In the genomic region with DNA sequence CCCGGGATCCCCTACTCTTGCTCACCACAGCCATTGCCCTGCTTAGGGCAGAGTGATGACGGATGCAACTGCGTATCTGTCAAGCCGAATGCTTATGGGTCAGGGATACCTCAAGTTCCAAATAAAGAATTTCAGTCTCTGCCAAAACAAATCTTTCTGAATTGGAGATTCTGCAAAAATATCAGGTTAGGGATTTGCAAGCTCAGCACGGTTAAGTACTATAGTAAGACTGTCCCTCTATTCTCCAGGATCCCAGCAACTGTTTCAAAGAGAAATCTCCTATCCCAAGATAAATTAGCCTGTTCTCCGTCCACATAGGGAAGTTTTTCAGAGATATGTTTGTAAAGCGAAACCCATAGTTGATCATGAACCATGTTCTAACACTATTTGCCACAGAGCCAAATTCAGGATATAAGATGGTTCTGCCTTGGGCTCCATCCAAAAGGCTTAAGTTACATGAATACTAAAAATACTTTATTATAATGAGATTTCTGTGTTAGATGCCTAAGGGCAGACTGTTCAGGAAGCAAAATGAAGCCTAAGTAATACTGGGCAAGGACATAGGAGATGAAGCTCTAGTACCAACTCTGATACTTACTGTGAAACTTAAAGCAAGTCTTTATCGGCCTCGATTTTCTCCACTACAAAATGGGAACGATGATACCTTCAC, we compare ENCODE assay signal across 19 cellular contexts.
DNase-seq lines count a peak whose midpoint lies in the region; ATAC-seq and TF ChIP-seq lines count a peak whose summit lies in the region.
"Had no signal": no experiment of that assay in that cellular context is flagged by ENCODE, and none has a peak within 500 bp of the region (broad histone marks: within the 10 kb centered on the region; RNA-seq: fewer than 3 reads in every experiment).

No MANE protein-coding gene starts in this region.

- H2BK15ac ChIP-seq in IMR-90 (ENCODE audit: low read depth, low read length), result no peak overlapping the region

- no peak overlapping the region for H3K14ac ChIP-seq in IMR-90 (replicated peaks; ENCODE audit: low read depth, low read length)

- H4K5ac ChIP-seq in IMR-90 (ENCODE audit: low read depth, low read length), result no peak overlapping the region

- dilution Hi-C loops in IMR-90 (cut with HindIII; ENCODE audit: low sequenced_read_pairs, unreplicated experiment), result no loop called here

- no peak overlapping the region for H3K4me3 Mint-ChIP-seq in chondrocyte (ENCODE audit: unreplicated experiment)
- H3K4me3 Mint-ChIP-seq: activated CD4-positive, alpha-beta T cell treated with anti-CD3 and anti-CD28 coated beads, Interleukin-2, amount 10 ng/mL, durations not matched to agents 24 days and 14 days; CD4-positive, alpha-beta memory T cell; GM23338 had no signal

- no peaks in the 10 kb centered on the region for H3K79me1 ChIP-seq in IMR-90 (ENCODE audit: low read depth in 1 of 2, low read length in 2 of 2)

- no peaks in the 10 kb centered on the region for H3K27me3 Mint-ChIP-seq in chondrocyte (ENCODE audit: low read depth)
- H3K27me3 Mint-ChIP-seq: activated CD4-positive, alpha-beta T cell treated with anti-CD3 and anti-CD28 coated beads, Interleukin-2, amount 10 ng/mL, durations not matched to agents 24 days and 14 days; CD4-positive, alpha-beta memory T cell had no signal

- no peaks in the 10 kb centered on the region; the same call in 1 of the 2 replicates for H3K9me1 ChIP-seq in IMR-90 (ENCODE audit: insufficient read depth, low read length)

- H3K27ac ChIP-seq in IMR-90 (ENCODE audit: insufficient read depth, low read length) (no peak overlapping the region), layer of hippocampus (ENCODE audit: low read depth, low read length) (peak overlapping the region; percentile 96), stomach (peak overlapping the region in 4 of 5 donors; percentile 74 to 91 (median 84))

- in situ Hi-C loops in IMR-90 (cut with MboI; ENCODE audit: low sequenced_read_pairs) (no loop called here), GM13977 (cut with MboI; ENCODE audit: low pct_unique_long_range_greater_than_20kb, low sequenced_read_pairs, unreplicated experiment) (no loop called here)

- H3K27ac Mint-ChIP-seq in chondrocyte (ENCODE audit: unreplicated experiment), result peak overlapping the region; percentile 14
- H3K27ac Mint-ChIP-seq: activated CD4-positive, alpha-beta T cell treated with anti-CD3 and anti-CD28 coated beads, Interleukin-2, amount 10 ng/mL, durations not matched to agents 24 days and 14 days; CD4-positive, alpha-beta memory T cell; progenitor cell of endocrine pancreas had no signal

- H3K56ac ChIP-seq in IMR-90 (ENCODE audit: extremely low read depth, insufficient read depth, low read length), result no peak overlapping the region

- H3K4me3 ChIP-seq in IMR-90 (ENCODE audit: insufficient read depth, low read depth, low read length) (no peak overlapping the region), stomach (no peak overlapping the region)
- H3K4me3 ChIP-seq: GM23338 had no signal

- H4K8ac ChIP-seq in IMR-90 (ENCODE audit: low read depth in 2 of 2, low read length in 2 of 2), result no peak overlapping the region

- no peak overlapping the region for H2AK5ac ChIP-seq in IMR-90 (ENCODE audit: low read depth, low read length)

- no peaks in the 10 kb centered on the region for H3K9me3 ChIP-seq in IMR-90 (ENCODE audit: control insufficient read depth, insufficient read depth, low read length)
- no peaks in the 10 kb centered on the region for H3K9me3 ChIP-seq in stomach

- no peak overlapping the region for H2AFZ ChIP-seq in IMR-90 (replicated peaks; ENCODE audit: low read length, poor library complexity)

- no peak overlapping the region for H2BK120ac ChIP-seq in IMR-90 (ENCODE audit: low read depth, low read length)

- no peak overlapping the region for H2BK20ac ChIP-seq in IMR-90 (ENCODE audit: low read depth, low read length)

- POLR2A ChIA-PET in IMR-90 (lab: Charles Lee; ENCODE audit: unreplicated experiment), result no interaction called here

- H2BK5ac ChIP-seq in IMR-90 (ENCODE audit: low read depth, low read length, poor library complexity, severe bottlenecking), result no peak overlapping the region

- H3K23ac ChIP-seq in IMR-90 (ENCODE audit: low read depth, low read length), result no peak overlapping the region

- peaks cover 7% of the 10 kb centered on the region for H3K4me1 ChIP-seq in IMR-90 (ENCODE audit: control insufficient read depth, insufficient read depth, low read length)
- H3K4me1 ChIP-seq in stomach, result peaks cover 16 to 43% (median 26%) of the 10 kb centered on the region in 4 donors

- BruUV-seq in IMR-90 (replicated peaks; lab: Mats Ljungman, UMichigan), result no TSS peak

- no peak overlapping the region for H2AK9ac ChIP-seq in IMR-90 (replicated peaks; ENCODE audit: low read depth, low read length, poor library complexity)

- no peak for ATAC-seq in IMR-90 (ENCODE audit: low read depth)
- ATAC-seq: GM23338, left ventricle myocardium superior had no signal

- H3K4ac ChIP-seq in IMR-90 (ENCODE audit: low read depth, low read length), result no peak overlapping the region

- no peak for TF ChIP-seq POLR2A in IMR-90 (IDR thresholded peaks at IDR 0.05; ENCODE audit: low read depth, low read length)
- TF ChIP-seq POLR2A in stomach (IDR thresholded peaks at IDR 0.05), result no peak

- H3K9ac ChIP-seq in IMR-90 (ENCODE audit: low read depth, low read length), result no peak overlapping the region

- H3K36me3 ChIP-seq in IMR-90 (ENCODE audit: control insufficient read depth, insufficient read depth, low read length), result no peaks in the 10 kb centered on the region
- H3K36me3 ChIP-seq in stomach, result no peaks in the 10 kb centered on the region

- no peak for TF ChIP-seq EP300 in stomach (IDR thresholded peaks at IDR 0.05)

- H3K4me1 Mint-ChIP-seq in chondrocyte (ENCODE audit: low read depth), result peaks cover 41% of the 10 kb centered on the region

- TF ChIP-seq CTCF in IMR-90 (conservative IDR thresholded peaks at IDR 0.05; ENCODE audit: low read depth, low read length), result no peak
- no peak for TF ChIP-seq CTCF in chondrocyte (IDR thresholded peaks at IDR 0.05)
- TF ChIP-seq CTCF in stomach (IDR thresholded peaks at IDR 0.05), result no peak
- TF ChIP-seq CTCF in GM13977 (IDR thresholded peaks at IDR 0.05; ENCODE audit: extremely low read depth, insufficient read depth, missing control alignments), result no peak

- no peak overlapping the region for H3K18ac ChIP-seq in IMR-90 (ENCODE audit: low read depth, low read length)

- no peak overlapping the region for H3K4me2 ChIP-seq in IMR-90 (ENCODE audit: low read depth, low read length)

- H3K27me3 ChIP-seq in IMR-90 (ENCODE audit: control insufficient read depth, insufficient read depth, low read length), result no peaks in the 10 kb centered on the region
- no peaks in the 10 kb centered on the region for H3K27me3 ChIP-seq in layer of hippocampus (ENCODE audit: control insufficient read depth, insufficient read depth, low read length)
- no peaks in the 10 kb centered on the region for H3K27me3 ChIP-seq in stomach

- no peaks in the 10 kb centered on the region for H4K20me1 ChIP-seq in IMR-90 (ENCODE audit: insufficient read depth, low read length)

- intact Hi-C loops in IMR-90 (cut with micrococcal nuclease) (loop anchor here (5.0 kb wide), 1 partner anchor 312 kb away; no protein-coding TSS in a partner anchor), stomach (cut with DNase I; ENCODE audit: low total_unique reads) (no loop called here)

- no peak overlapping the region for H4K91ac ChIP-seq in IMR-90 (ENCODE audit: insufficient read depth, low read depth, low read length)

- no peak for TF ChIP-seq RAD21 in IMR-90 (IDR thresholded peaks at IDR 0.05; ENCODE audit: low read length)

- CTCF ChIA-PET in IMR-90 (lab: Yijun Ruan, JAX), result no interaction called here

- WGBS in IMR-90 (ENCODE audit: extremely low coverage in 2 of 2, insufficient read length in 1 of 2), 2 experiments, result 65% methylated on average over 4 of the region's 10 CpGs; no CpG with 5 or more reads in 1 of the 2 experiments
- 83 to 94% (median 85%) methylated on average over 10 of the region's 10 CpGs for WGBS in stomach, 5 donors

- DNase-seq in IMR-90 (no peak), chondrocyte (ENCODE audit: low spot score) (no peak), stomach (no peak), GM13977 (ENCODE audit: low spot score) (no peak), mucosa of gallbladder (ENCODE audit: low spot score) (no peak), AML-193 (lab: John Stamatoyannopoulos, UW) (no peak)
- DNase-seq in activated CD8-positive, alpha-beta memory T cell treated with anti-CD3 and anti-CD28 coated beads, Interleukin-2, amount 50 U/mL, for 4 hours, result no peak
- DNase-seq: activated CD4-positive, alpha-beta T cell treated with anti-CD3 and anti-CD28 coated beads, Interleukin-2, amount 10 ng/mL, durations not matched to agents 24 days and 14 days; activated gamma-delta T cell treated with Interleukin-2 at 50 U/mL for 16 hours; anterior cingulate cortex; CD4-positive, alpha-beta memory T cell; DMS79; left ventricle myocardium superior; NCI-H1694 treated with DMSO at 0.1 percent for 48 hours; NCI-H446; NK-92 treated with Interleukin-12 subunit alpha and Interleukin-12 subunit beta, amount 100 ng/mL, for 24 hours had no signal

- H3K9me3 Mint-ChIP-seq in chondrocyte (ENCODE audit: low read depth), result no peaks in the 10 kb centered on the region
- H3K9me3 Mint-ChIP-seq: activated CD4-positive, alpha-beta T cell treated with anti-CD3 and anti-CD28 coated beads, Interleukin-2, amount 10 ng/mL, durations not matched to agents 24 days and 14 days; CD4-positive, alpha-beta memory T cell; GM23338 had no signal

- no peaks in the 10 kb centered on the region for H3K36me3 Mint-ChIP-seq in chondrocyte (ENCODE audit: low read depth)
- H3K36me3 Mint-ChIP-seq: CD4-positive, alpha-beta memory T cell had no signal

TF ChIP-seq in IMR-90, 13 proteins besides CTCF, POLR2A, EP300 and RAD21:
- TF ChIP-seq MAFK (IDR thresholded peaks at IDR 0.05; ENCODE audit: low read depth, low read length) (peak; percentile 47), SMC3 (IDR thresholded peaks at IDR 0.05; ENCODE audit: low read depth, low read length) (no peak), FOS (IDR thresholded peaks at IDR 0.05; ENCODE audit: low read depth, low read length) (no peak), CEBPB (IDR thresholded peaks at IDR 0.05; ENCODE audit: low read depth, low read length) (no peak)
- TF ChIP-seq, protein P1, sequence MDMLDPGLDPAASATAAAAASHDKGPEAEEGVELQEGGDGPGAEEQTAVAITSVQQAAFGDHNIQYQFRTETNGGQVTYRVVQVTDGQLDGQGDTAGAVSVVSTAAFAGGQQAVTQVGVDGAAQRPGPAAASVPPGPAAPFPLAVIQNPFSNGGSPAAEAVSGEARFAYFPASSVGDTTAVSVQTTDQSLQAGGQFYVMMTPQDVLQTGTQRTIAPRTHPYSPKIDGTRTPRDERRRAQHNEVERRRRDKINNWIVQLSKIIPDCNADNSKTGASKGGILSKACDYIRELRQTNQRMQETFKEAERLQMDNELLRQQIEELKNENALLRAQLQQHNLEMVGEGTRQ (IDR thresholded peaks at IDR 0.05; ENCODE audit: low read depth, low read length), result no peak
